Comparison of ENCODE assay signal across 1 cellular context in the genomic region with DNA sequence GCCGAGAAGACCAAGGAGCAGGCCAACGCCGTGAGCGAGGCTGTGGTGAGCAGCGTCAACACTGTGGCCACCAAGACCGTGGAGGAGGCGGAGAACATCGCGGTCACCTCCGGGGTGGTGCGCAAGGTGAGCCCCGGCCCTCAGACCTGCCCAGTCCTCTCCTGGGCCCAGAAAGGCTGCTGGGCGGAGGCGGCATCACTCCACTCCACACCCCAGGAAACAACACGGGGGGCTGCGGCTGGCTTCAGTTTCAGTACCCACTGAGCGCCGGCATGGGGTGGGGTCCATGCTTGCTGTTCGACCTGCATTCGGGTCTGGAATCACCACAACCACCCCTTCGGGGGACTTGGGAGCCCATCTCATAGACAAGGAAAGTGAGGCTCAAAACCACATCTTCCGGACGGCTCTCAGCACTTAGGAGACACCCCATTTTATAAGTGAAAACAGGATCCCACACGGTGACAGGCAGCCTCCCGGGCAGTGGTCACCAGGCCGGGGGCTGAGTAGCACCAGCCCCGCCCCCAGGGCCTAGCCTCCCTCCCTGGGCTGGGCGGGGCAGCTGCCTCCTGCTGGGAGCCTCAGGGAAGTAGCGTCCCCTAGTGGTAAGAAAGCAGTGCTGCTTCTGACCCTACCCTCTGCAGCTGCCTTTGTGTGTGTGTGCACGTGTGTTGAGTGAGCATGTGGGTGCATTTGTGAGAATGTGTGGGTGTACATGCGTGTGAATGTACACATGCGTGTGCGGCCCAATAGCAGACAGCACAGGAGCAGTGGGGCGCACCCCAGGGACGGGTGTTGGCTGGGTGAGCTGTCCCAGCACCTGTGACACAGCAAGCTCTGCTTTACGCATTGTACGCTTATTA.
TF ChIP-seq lines count a peak whose summit lies in the region.

No MANE protein-coding gene starts in this region.

TF ChIP-seq in HepG2, 621 proteins besides CTCF, POLR2A, EP300 and RAD21 (continued from another document and continues in another):
- TF ChIP-seq HIC2 (CRISPR knock-in tag; IDR thresholded peaks at IDR 0.05; ENCODE audit: low read depth) (0 out of 2 replicates have a peak, but pooled peaks have one; percentile 17), ZNF331 (CRISPR knock-in tag; IDR thresholded peaks at IDR 0.05) (0 out of 2 replicates have a peak, but pooled peaks have one; percentile 28), GFI1 (CRISPR knock-in tag; IDR thresholded peaks at IDR 0.05; ENCODE audit: borderline replicate concordance) (no peak), DR1 (CRISPR knock-in tag; IDR thresholded peaks at IDR 0.05) (no peak), CHD4 (IDR thresholded peaks at IDR 0.05; ENCODE audit: borderline replicate concordance, low read length) (no peak), HDAC1 (CRISPR knock-in tag; IDR thresholded peaks at IDR 0.05) (peak; percentile 21; the same call in 1 of the 2 replicates), ZNF580 (CRISPR knock-in tag; IDR thresholded peaks at IDR 0.05; ENCODE audit: borderline replicate concordance, low read depth) (peak; percentile 49; the same call in 1 of the 2 replicates), ZSCAN25 (CRISPR knock-in tag; IDR thresholded peaks at IDR 0.05) (0 out of 2 replicates have a peak, but pooled peaks have one; percentile 26), PTBP1 (IDR thresholded peaks at IDR 0.05; ENCODE audit: low read depth, low read length, poor library complexity, severe bottlenecking) (no peak), KDM3A (CRISPR knock-in tag; IDR thresholded peaks at IDR 0.05; ENCODE audit: low read depth) (peak; percentile 41; the same call in 1 of the 2 replicates), CHCHD3 (CRISPR knock-in tag; IDR thresholded peaks at IDR 0.05) (no peak), HOMEZ (CRISPR knock-in tag; IDR thresholded peaks at IDR 0.05; ENCODE audit: low read depth) (0 out of 2 replicates have a peak, but pooled peaks have one; percentile 32), KAT2B (IDR thresholded peaks at IDR 0.05; ENCODE audit: borderline replicate concordance, low read depth, low read length) (no peak), ELF1 (CRISPR knock-in tag; IDR thresholded peaks at IDR 0.05) (no peak), E2F5 (CRISPR knock-in tag; conservative IDR thresholded peaks at IDR 0.05) (no peak), HES4 (CRISPR knock-in tag; IDR thresholded peaks at IDR 0.05; ENCODE audit: borderline replicate concordance) (no peak), MNT (IDR thresholded peaks at IDR 0.05) (peak; percentile 51), RBM39 (IDR thresholded peaks at IDR 0.05; ENCODE audit: low read depth, low read length, poor library complexity, severe bottlenecking) (peak; percentile 16), TAF1 (CRISPR knock-in tag; IDR thresholded peaks at IDR 0.05) (no peak), IRX3 (CRISPR knock-in tag; IDR thresholded peaks at IDR 0.05; ENCODE audit: borderline replicate concordance, low read depth) (no peak), MEIS1 (CRISPR knock-in tag; IDR thresholded peaks at IDR 0.05; ENCODE audit: borderline replicate concordance) (no peak), RXRB (CRISPR knock-in tag; IDR thresholded peaks at IDR 0.05; ENCODE audit: borderline replicate concordance) (no peak), ZNF784 (CRISPR knock-in tag; IDR thresholded peaks at IDR 0.05; ENCODE audit: borderline replicate concordance) (no peak), ZNF512B (CRISPR knock-in tag; IDR thresholded peaks at IDR 0.05; ENCODE audit: borderline replicate concordance) (no peak), ZNF574 (CRISPR knock-in tag; IDR thresholded peaks at IDR 0.05) (no peak), PHF21A (CRISPR knock-in tag; IDR thresholded peaks at IDR 0.05) (no peak), ZNF83 (CRISPR knock-in tag; IDR thresholded peaks at IDR 0.05; ENCODE audit: borderline replicate concordance) (no peak), SRY (CRISPR knock-in tag; IDR thresholded peaks at IDR 0.05) (no peak), BRCA1 (CRISPR knock-in tag; IDR thresholded peaks at IDR 0.05) (no peak), ZNF451 (CRISPR knock-in tag; IDR thresholded peaks at IDR 0.05) (0 out of 2 replicates have a peak, but pooled peaks have one; percentile 66), MAX (IDR thresholded peaks at IDR 0.05) (peak; percentile 59; the same call in 1 of the 2 replicates), ZSCAN20 (CRISPR knock-in tag; IDR thresholded peaks at IDR 0.05; ENCODE audit: borderline replicate concordance) (no peak), ZNF414 (CRISPR knock-in tag; IDR thresholded peaks at IDR 0.05) (no peak), SALL1 (CRISPR knock-in tag; IDR thresholded peaks at IDR 0.05) (peak; percentile 31; the same call in 1 of the 2 replicates), GATAD2A (CRISPR knock-in tag; IDR thresholded peaks at IDR 0.05) (peak; percentile 12; the same call in 1 of the 2 replicates), SMAD9 (CRISPR knock-in tag; IDR thresholded peaks at IDR 0.05) (no peak), SOX5 (CRISPR knock-in tag; IDR thresholded peaks at IDR 0.05; ENCODE audit: borderline replicate concordance) (no peak), SIX4 (CRISPR knock-in tag; IDR thresholded peaks at IDR 0.05) (peak; percentile 24; the same call in 1 of the 2 replicates)
- TF ChIP-seq, protein P1, sequence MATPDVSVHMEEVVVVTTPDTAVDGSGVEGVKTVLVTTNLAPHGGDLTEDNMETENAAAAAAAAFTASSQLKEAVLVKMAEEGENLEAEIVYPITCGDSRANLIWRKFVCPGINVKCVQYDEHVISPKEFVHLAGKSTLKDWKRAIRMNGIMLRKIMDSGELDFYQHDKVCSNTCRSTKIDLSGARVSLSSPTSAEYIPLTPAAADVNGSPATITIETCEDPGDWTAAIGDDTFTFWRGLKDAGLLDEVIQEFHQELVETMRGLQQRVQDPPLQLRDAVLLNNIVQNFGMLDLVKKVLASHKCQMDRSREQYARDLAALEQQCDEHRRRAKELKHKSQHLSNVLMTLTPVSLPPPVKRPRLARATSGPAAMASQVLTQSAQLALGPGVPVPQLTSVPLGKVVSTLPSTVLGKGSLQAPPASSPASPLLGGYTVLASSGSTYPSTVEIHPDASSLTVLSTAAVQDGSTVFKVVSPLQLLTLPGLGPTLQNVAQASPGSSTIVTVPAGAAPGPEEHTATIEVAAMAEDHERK (CRISPR knock-in tag; IDR thresholded peaks at IDR 0.05; ENCODE audit: low read depth) = no peak
- TF ChIP-seq, protein P2, sequence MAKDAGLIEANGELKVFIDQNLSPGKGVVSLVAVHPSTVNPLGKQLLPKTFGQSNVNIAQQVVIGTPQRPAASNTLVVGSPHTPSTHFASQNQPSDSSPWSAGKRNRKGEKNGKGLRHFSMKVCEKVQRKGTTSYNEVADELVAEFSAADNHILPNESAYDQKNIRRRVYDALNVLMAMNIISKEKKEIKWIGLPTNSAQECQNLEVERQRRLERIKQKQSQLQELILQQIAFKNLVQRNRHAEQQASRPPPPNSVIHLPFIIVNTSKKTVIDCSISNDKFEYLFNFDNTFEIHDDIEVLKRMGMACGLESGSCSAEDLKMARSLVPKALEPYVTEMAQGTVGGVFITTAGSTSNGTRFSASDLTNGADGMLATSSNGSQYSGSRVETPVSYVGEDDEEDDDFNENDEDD (CRISPR knock-in tag; IDR thresholded peaks at IDR 0.05; ENCODE audit: borderline replicate concordance) = no peak
